In genomic region chr3:108590443-108590842, GRCh38 we compare ENCODE assay signal across 8 cellular contexts. TPM values are rescaled to one million over a fixed set of nuclear protein-coding genes. Genes with fewer than 3 reads are reported as not detected.
DNase-seq lines count a peak whose midpoint lies in the region; ATAC-seq and TF ChIP-seq lines count a peak whose summit lies in the region.

No MANE protein-coding gene starts in this region.

- peak overlapping the region; percentile 91 to 97 (median 94); a peak in 21 of 22 replicates for H3K9ac ChIP-seq in BLaER1 treated with 17β-estradiol and CSF1 and Interleukin-3, amounts not matched to agents 10 nM and 100 nM

- no peak for TF ChIP-seq CTCF in astrocyte of the cerebellum (IDR thresholded peaks at IDR 0.05; ENCODE audit: low read depth, low read length, missing control alignments)
- no peak for TF ChIP-seq CTCF in mesothelial cell of epicardium (IDR thresholded peaks at IDR 0.05; ENCODE audit: unreplicated experiment)

- DNase-seq in HT-29 (ENCODE audit: low spot score) (peak; percentile 9), astrocyte of the cerebellum (ENCODE audit: low read depth) (no peak), mesothelial cell of epicardium (ENCODE audit: low spot score in 2 of 2, unreplicated experiment in 2 of 2) (no peak), dedifferentiated amniotic fluid mesenchymal stem cell (ENCODE audit: extremely low spot score) (no peak), HCEC 1CT (no peak), OCI-M2 (lab: John Stamatoyannopoulos, UW; ENCODE audit: unreplicated experiment) (no peak)

- peak overlapping the region; percentile 99 for H3K27ac Mint-ChIP-seq in mesothelial cell of epicardium

- peaks cover 25 to 40% (median 31%) of the 10 kb centered on the region in 10 experiments for H3K4me1 ChIP-seq in BLaER1 treated with 17β-estradiol and CSF1 and Interleukin-3, amounts not matched to agents 10 nM and 100 nM

- no peaks in the 10 kb centered on the region for H3K36me3 Mint-ChIP-seq in mesothelial cell of epicardium

- peak overlapping the region; percentile 70 to 90 (median 84) for H3K4me3 ChIP-seq in BLaER1 treated with 17β-estradiol and CSF1 and Interleukin-3, amounts not matched to agents 10 nM and 100 nM
- peak overlapping the region; percentile 84 for H3K4me3 ChIP-seq in astrocyte of the cerebellum (ENCODE audit: low read depth, low read length)

- peak overlapping the region; percentile 98 for H3K4me3 Mint-ChIP-seq in mesothelial cell of epicardium

- H3K4me1 Mint-ChIP-seq in mesothelial cell of epicardium = peaks cover 28% of the 10 kb centered on the region

- H3K27me3 ChIP-seq in BLaER1 treated with 17β-estradiol and CSF1 and Interleukin-3, amounts not matched to agents 10 nM and 100 nM = no peaks in the 10 kb centered on the region

- no peaks in the 10 kb centered on the region for H3K27me3 Mint-ChIP-seq in mesothelial cell of epicardium (ENCODE audit: low read depth)

- peaks cover 0 to 19% (median 2%) of the 10 kb centered on the region in 11 experiments; a peak in 8 of 22 replicates for H3K36me3 ChIP-seq in BLaER1 treated with 17β-estradiol and CSF1 and Interleukin-3, amounts not matched to agents 10 nM and 100 nM

- ATAC-seq in GM18511 (IDR thresholded peaks at IDR 0.05; ENCODE audit: unreplicated experiment) = no peak

- peak overlapping the region; percentile 90 to 97 (median 95); a peak in 18 of 22 replicates for H3K27ac ChIP-seq in BLaER1 treated with 17β-estradiol and CSF1 and Interleukin-3, amounts not matched to agents 10 nM and 100 nM

- no peaks in the 10 kb centered on the region for H3K9me3 Mint-ChIP-seq in mesothelial cell of epicardium

- H3K9me3 ChIP-seq in BLaER1 treated with 17β-estradiol and CSF1 and Interleukin-3, amounts not matched to agents 10 nM and 100 nM (replicated peaks in 1 of 11) = no peaks in the 10 kb centered on the region

- H4K20me1 ChIP-seq in BLaER1 treated with 17β-estradiol and CSF1 and Interleukin-3, amounts not matched to agents 10 nM and 100 nM = peaks cover 0 to 22% (median 10%) of the 10 kb centered on the region in 11 experiments; a peak in 9 of 22 replicates

- in situ Hi-C loops in astrocyte of the cerebellum (cut with HindIII; ENCODE audit: low sequenced_read_pairs) = no loop called here

- peak overlapping the region; percentile 68 to 91 (median 80) for H3K4me2 ChIP-seq in BLaER1 treated with 17β-estradiol and CSF1 and Interleukin-3, amounts not matched to agents 10 nM and 100 nM

RNA-seq across cellular contexts. Expression of gene DZIP3, which starts 0.9 kb away (rescaled TPM):
- total RNA-seq in HT-29 (2014; rRNA removed; shearing (Covaris generic)) = 2.8 and 3.3 TPM in 2 replicates
- 26.9 to 27.2 TPM (median 27.2 TPM) in 3 replicates for total RNA-seq in mesothelial cell of epicardium

RNA-seq across cellular contexts. Expression of gene CIP2A, which starts 1.2 kb away (rescaled TPM):
- total RNA-seq in HT-29 (2014; rRNA removed; shearing (Covaris generic)) = 16.2 and 22.8 TPM in 2 replicates
- total RNA-seq in mesothelial cell of epicardium = 15.9 to 17.8 TPM (median 16.9 TPM) in 3 replicates
